ENCODE assay signal across 37 cellular contexts in the genomic region with DNA sequence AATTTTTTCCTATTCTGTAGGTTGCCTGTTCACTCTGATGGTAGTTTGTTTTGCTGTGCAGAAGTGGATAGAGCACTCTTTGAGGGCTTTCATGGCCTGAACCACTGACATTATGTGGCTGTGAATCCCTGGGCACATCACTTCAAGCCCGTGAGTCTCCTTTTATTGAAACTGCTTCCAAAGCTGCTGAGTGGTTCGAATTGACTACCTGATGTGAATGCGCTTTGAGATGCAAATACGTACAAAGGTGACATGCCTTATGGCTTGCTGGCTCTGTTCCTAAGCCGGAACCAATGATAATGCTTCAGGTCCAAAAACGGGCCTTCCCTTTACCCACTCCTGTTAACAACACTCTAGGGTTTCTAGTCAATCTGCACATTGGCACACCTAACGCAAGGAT. TPM values are rescaled to one million over a fixed set of nuclear protein-coding genes. Genes with fewer than 3 reads are reported as not detected.
"Had no signal": no experiment of that assay in that cellular context is flagged by ENCODE, and none has a peak within 500 bp of the region (broad histone marks: within the 10 kb centered on the region; RNA-seq: fewer than 3 reads in every experiment).

No MANE protein-coding gene starts in this region.

- H3K36me3 ChIP-seq: adrenal gland, esophagus squamous epithelium, WERI-Rb-1 had no signal

- FAIRE-seq: colon, endothelial cell of umbilical vein, frontal cortex had no signal

- H3K27me3 ChIP-seq: adrenal gland, body of pancreas, esophagus squamous epithelium had no signal

- H3K27ac ChIP-seq: adrenal gland, body of pancreas, epithelial cell of prostate, esophagus squamous epithelium, WERI-Rb-1 had no signal

- ATAC-seq: activated CD4-positive, alpha-beta T cell treated with anti-CD3 and anti-CD28 coated beads for 36 hours; activated CD8-positive, alpha-beta memory T cell treated with anti-CD3 and anti-CD28 coated beads, Interleukin-2, amount 10 ng/mL, durations not matched to agents 7 days and 5 days; activated CD8-positive, alpha-beta T cell treated with anti-CD3 and anti-CD28 coated beads, Interleukin-2, amount 10 ng/mL, durations not matched to agents 7 days and 5 days; activated naive CD8-positive, alpha-beta T cell treated with anti-CD3 and anti-CD28 coated beads, Interleukin-2, amount 50 U/mL, for 24 hours; body of pancreas; effector memory CD8-positive, alpha-beta T cell; T-helper 17 cell had no signal

- H3K4me1 ChIP-seq: adrenal gland had no signal

- H3K9me3 ChIP-seq: adrenal gland, body of pancreas, esophagus squamous epithelium had no signal

- DNase-seq: activated CD4-positive, alpha-beta memory T cell treated with anti-CD3 and anti-CD28 coated beads for 36 hours; activated CD4-positive, alpha-beta T cell treated with anti-CD3 and anti-CD28 coated beads for 36 hours; activated CD4-positive, alpha-beta T cell treated with anti-CD3 and anti-CD28 coated beads, Interleukin-2, amount 10 ng/mL, durations not matched to agents 24 days and 14 days; activated CD4-positive, CD25-positive, alpha-beta regulatory T cell; activated CD4-positive, CD25-positive, alpha-beta regulatory T cell treated with anti-CD3 and anti-CD28 coated beads, Interleukin-2, amount 50 U/mL, for 72 hours; activated CD8-positive, alpha-beta memory T cell treated with anti-CD3 and anti-CD28 coated beads, Interleukin-2, amount 10 ng/mL, durations not matched to agents 7 days and 5 days; activated CD8-positive, alpha-beta memory T cell treated with anti-CD3 and anti-CD28 coated beads, Interleukin-2, amount 50 U/mL, for 4 hours; activated CD8-positive, alpha-beta T cell treated with anti-CD3 and anti-CD28 coated beads, Interleukin-2, amount 10 ng/mL, durations not matched to agents 7 days and 5 days; activated effector memory CD4-positive, alpha-beta T cell treated with anti-CD3 and anti-CD28 coated beads, Interleukin-2, amount 50 U/mL, for 16 hours; activated naive CD4-positive, alpha-beta T cell treated with anti-CD3 and anti-CD28 coated beads for 36 hours; activated naive CD8-positive, alpha-beta T cell treated with anti-CD3 and anti-CD28 coated beads for 36 hours; activated naive CD8-positive, alpha-beta T cell treated with anti-CD3 and anti-CD28 coated beads, Interleukin-2, amount 50 U/mL, for 24 hours; activated T-cell treated with anti-CD3 and anti-CD28 coated beads, Interleukin-2, amount 50 U/mL, for 1 hour; activated T-cell treated with anti-CD3 and anti-CD28 coated beads, Interleukin-2, amount 50 U/mL, for 48 hours; adrenal gland; amygdala; aorta; body of pancreas; caudate nucleus; cortex of kidney; dermis blood vessel endothelial cell; effector CD4-positive, alpha-beta T cell; effector memory CD8-positive, alpha-beta T cell; esophagus squamous epithelium; head of caudate nucleus; T-helper 1 cell; T-helper 17 cell; T1000; WERI-Rb-1 had no signal

- H3K4me3 ChIP-seq: adrenal gland, body of pancreas, esophagus squamous epithelium had no signal

RNA-seq across cellular contexts. Expression of gene ASPA, which starts 34.3 kb away (rescaled TPM):
- total RNA-seq: activated CD4-positive, alpha-beta memory T cell treated with anti-CD3 and anti-CD28 coated beads for 36 hours; activated CD4-positive, alpha-beta T cell treated with anti-CD3 and anti-CD28 coated beads for 36 hours; activated CD4-positive, alpha-beta T cell treated with anti-CD3 and anti-CD28 coated beads, Interleukin-2, amount 10 ng/mL, durations not matched to agents 24 days and 14 days; activated CD8-positive, alpha-beta memory T cell treated with anti-CD3 and anti-CD28 coated beads for 36 hours; activated CD8-positive, alpha-beta memory T cell treated with anti-CD3 and anti-CD28 coated beads, Interleukin-2, amount 10 ng/mL, durations not matched to agents 7 days and 5 days; activated CD8-positive, alpha-beta T cell treated with anti-CD3 and anti-CD28 coated beads, Interleukin-2, amount 10 ng/mL, durations not matched to agents 7 days and 5 days; activated naive CD8-positive, alpha-beta T cell treated with anti-CD3 and anti-CD28 coated beads for 36 hours; activated T-helper 1 cell treated with anti-CD3 and anti-CD28 coated beads, Interleukin-12 subunit alpha, Interleukin-12 subunit beta, Interleukin-2, Interleukin-4 antibody, amounts not matched to agents 30 ng/mL and 10 ng/mL and 1 ng/mL, durations not matched to agents 14 hours and 24 hours and 36 hours; activated T-helper 2 cell treated with anti-CD3 and anti-CD28 coated beads, Interferon-gamma antibody, Interleukin-2, Interleukin-4, amounts not matched to agents 10 μg/mL and 5 μg/mL and 100 μg/mL, durations not matched to agents 14 hours and 24 hours and 36 hours; chondrocyte; dermis blood vessel endothelial cell; endothelial cell of umbilical vein; T-helper 17 cell had no signal

RNA-seq across cellular contexts. Expression of gene SPATA22, which starts 38.5 kb away (rescaled TPM):
- total RNA-seq: activated CD4-positive, alpha-beta memory T cell treated with anti-CD3 and anti-CD28 coated beads for 36 hours; activated CD4-positive, alpha-beta T cell treated with anti-CD3 and anti-CD28 coated beads, Interleukin-2, amount 10 ng/mL, durations not matched to agents 24 days and 14 days; activated CD8-positive, alpha-beta T cell treated with anti-CD3 and anti-CD28 coated beads, Interleukin-2, amount 10 ng/mL, durations not matched to agents 7 days and 5 days; activated naive CD4-positive, alpha-beta T cell treated with anti-CD3 and anti-CD28 coated beads for 36 hours; activated T-helper 1 cell treated with anti-CD3 and anti-CD28 coated beads, Interleukin-12 subunit alpha, Interleukin-12 subunit beta, Interleukin-2, Interleukin-4 antibody, amounts not matched to agents 30 ng/mL and 10 ng/mL and 1 ng/mL, durations not matched to agents 14 hours and 24 hours and 36 hours; activated T-helper 2 cell treated with anti-CD3 and anti-CD28 coated beads, Interferon-gamma antibody, Interleukin-2, Interleukin-4, amounts not matched to agents 10 μg/mL and 5 μg/mL and 100 μg/mL, durations not matched to agents 14 hours and 24 hours and 36 hours; body of pancreas; chondrocyte; endothelial cell of umbilical vein had no signal

RNA-seq across cellular contexts. Expression of gene TRPV3, which starts 47.5 kb away (rescaled TPM):
- total RNA-seq: dermis blood vessel endothelial cell, endothelial cell of umbilical vein had no signal
